In genomic region chr9:136527131-136527530, GRCh38 we compare ENCODE assay signal across 15 cellular contexts. TPM values are rescaled to one million over a fixed set of nuclear protein-coding genes. Genes with fewer than 3 reads are reported as not detected.
DNase-seq lines count a peak whose midpoint lies in the region; ATAC-seq and TF ChIP-seq lines count a peak whose summit lies in the region.
"Had no signal": no experiment of that assay in that cellular context is flagged by ENCODE, and none has a peak within 500 bp of the region (broad histone marks: within the 10 kb centered on the region; RNA-seq: fewer than 3 reads in every experiment).

No MANE protein-coding gene starts in this region.

- no peak overlapping the region for H3K4me2 ChIP-seq in neural progenitor cell

- intact Hi-C loops in heart left ventricle (cut with DNase I) = loop anchor here in 1 of 10 donors (1.0 kb wide), 1 partner anchor 15 kb away; no protein-coding TSS in a partner anchor
- intact Hi-C loops in right cardiac atrium (cut with DNase I) = no loop called here
- intact Hi-C loops in colonic mucosa (cut with DNase I) = no loop called here
- intact Hi-C loops in uterus (cut with DNase I; ENCODE audit: low total_unique reads) = no loop called here

- no peaks in the 10 kb centered on the region for H3K27me3 ChIP-seq in heart left ventricle
- H3K27me3 ChIP-seq in right cardiac atrium (ENCODE audit: control insufficient read depth, insufficient read depth) = no peaks in the 10 kb centered on the region
- H3K27me3 ChIP-seq in colonic mucosa = no peaks in the 10 kb centered on the region
- no peaks in the 10 kb centered on the region for H3K27me3 ChIP-seq in neural progenitor cell
- H3K27me3 ChIP-seq in uterus = no peaks in the 10 kb centered on the region
- H3K27me3 ChIP-seq: cardiac muscle cell had no signal

- peaks cover 20 to 90% (median 65%) of the 10 kb centered on the region in 12 donors for H3K4me1 ChIP-seq in heart left ventricle
- H3K4me1 ChIP-seq in right cardiac atrium (ENCODE audit: control insufficient read depth, insufficient read depth, low read length) = peaks cover 23% of the 10 kb centered on the region
- peaks cover 70% of the 10 kb centered on the region for H3K4me1 ChIP-seq in colonic mucosa
- peaks cover 55% of the 10 kb centered on the region for H3K4me1 ChIP-seq in neural progenitor cell
- peaks cover 0 to 39% of the 10 kb centered on the region in 2 donors for H3K4me1 ChIP-seq in uterus

- peaks cover 46% of the 10 kb centered on the region for H3F3A ChIP-seq in neural progenitor cell (ENCODE audit: low read depth)

- peak overlapping the region in 11 of 12 donors; percentile 56 to 85 (median 73) for H3K27ac ChIP-seq in heart left ventricle
- no peak overlapping the region for H3K27ac ChIP-seq in right cardiac atrium (ENCODE audit: low read length)
- H3K27ac ChIP-seq in colonic mucosa = peak overlapping the region; percentile 85
- H3K27ac ChIP-seq in neural progenitor cell = peak overlapping the region; percentile 78
- peak overlapping the region; percentile 50 to 53 for H3K27ac ChIP-seq in uterus
- H3K27ac ChIP-seq: cardiac muscle cell had no signal

- no peak overlapping the region for H2AFZ ChIP-seq in neural progenitor cell (replicated peaks)

- DNase-seq in heart left ventricle = no peak
- DNase-seq in right cardiac atrium = no peak
- DNase-seq in colonic mucosa = no peak
- DNase-seq in neural progenitor cell (ENCODE audit: low spot score) = no peak
- DNase-seq in uterus = no peak
- no peak for DNase-seq in nephron progenitor cell
- DNase-seq in activated naive CD4-positive, alpha-beta T cell (lab: John Stamatoyannopoulos, UW) = no peak
- DNase-seq in NCI-H2107 (lab: John Stamatoyannopoulos, UW) = no peak
- DNase-seq: effector memory CD8-positive, alpha-beta T cell; immature natural killer cell; KG1; stimulated activated CD4-positive, alpha-beta T cell treated with anti-CD3 and anti-CD28 coated beads, Interleukin-15, amount 100 ng/mL, for 24 hours; T-helper 17 cell had no signal

- TF ChIP-seq CTCF in heart left ventricle (IDR thresholded peaks at IDR 0.05) (no peak), colonic mucosa (IDR thresholded peaks at IDR 0.05) (no peak), neural progenitor cell (IDR thresholded peaks at IDR 0.05) (no peak), uterus (IDR thresholded peaks at IDR 0.05) (no peak), nephron progenitor cell (IDR thresholded peaks at IDR 0.05) (no peak)

- peaks cover 70% of the 10 kb centered on the region for H4K20me1 ChIP-seq in neural progenitor cell (ENCODE audit: low read depth)

- H3K4me3 Mint-ChIP-seq in neural progenitor cell (no peak overlapping the region), nephron progenitor cell (no peak overlapping the region)
- H3K4me3 Mint-ChIP-seq: activated naive CD8-positive, alpha-beta T cell; T-helper 17 cell had no signal

- TF ChIP-seq POLR2A in heart left ventricle (IDR thresholded peaks at IDR 0.05) = no peak
- no peak for TF ChIP-seq POLR2A in uterus (IDR thresholded peaks at IDR 0.05)

- H3K27ac Mint-ChIP-seq in neural progenitor cell = no peak overlapping the region
- no peak overlapping the region for H3K27ac Mint-ChIP-seq in nephron progenitor cell
- H3K27ac Mint-ChIP-seq: activated naive CD8-positive, alpha-beta T cell; T-helper 17 cell had no signal

- no peaks in the 10 kb centered on the region for H3K9me3 Mint-ChIP-seq in neural progenitor cell
- H3K9me3 Mint-ChIP-seq in nephron progenitor cell = no peaks in the 10 kb centered on the region
- H3K9me3 Mint-ChIP-seq: effector memory CD8-positive, alpha-beta T cell; immature natural killer cell had no signal

- peaks cover 0 to 24% (median 15%) of the 10 kb centered on the region in 9 donors for H3K36me3 ChIP-seq in heart left ventricle
- no peaks in the 10 kb centered on the region for H3K36me3 ChIP-seq in colonic mucosa
- no peaks in the 10 kb centered on the region for H3K36me3 ChIP-seq in neural progenitor cell
- H3K36me3 ChIP-seq in uterus = no peaks in the 10 kb centered on the region
- H3K36me3 ChIP-seq: cardiac muscle cell had no signal

- H3K79me2 ChIP-seq in neural progenitor cell (ENCODE audit: low read depth) = peaks cover 82% of the 10 kb centered on the region

- ATAC-seq in heart left ventricle (no peak), right cardiac atrium (no peak)
- ATAC-seq: T-helper 17 cell had no signal

- peak overlapping the region in 4 of 12 donors; percentile 1 to 28 (median 12) for H3K4me3 ChIP-seq in heart left ventricle
- H3K4me3 ChIP-seq in right cardiac atrium (ENCODE audit: low read length) = no peak overlapping the region
- peak overlapping the region; percentile 12 for H3K4me3 ChIP-seq in colonic mucosa
- H3K4me3 ChIP-seq in neural progenitor cell = no peak overlapping the region
- no peak overlapping the region for H3K4me3 ChIP-seq in uterus
- H3K4me3 ChIP-seq: cardiac muscle cell had no signal

- H3K27me3 Mint-ChIP-seq in neural progenitor cell (ENCODE audit: insufficient read depth, low read depth) (no peaks in the 10 kb centered on the region), nephron progenitor cell (ENCODE audit: low read depth, poor library complexity) (no peaks in the 10 kb centered on the region)
- H3K27me3 Mint-ChIP-seq: activated naive CD8-positive, alpha-beta T cell; effector memory CD8-positive, alpha-beta T cell; T-helper 17 cell had no signal

- H3K9me3 ChIP-seq in heart left ventricle = no peaks in the 10 kb centered on the region
- H3K9me3 ChIP-seq in right cardiac atrium (ENCODE audit: control insufficient read depth, low read length) = no peaks in the 10 kb centered on the region
- H3K9me3 ChIP-seq in colonic mucosa = no peaks in the 10 kb centered on the region
- H3K9me3 ChIP-seq in neural progenitor cell (ENCODE audit: low read depth) = no peaks in the 10 kb centered on the region
- no peaks in the 10 kb centered on the region for H3K9me3 ChIP-seq in uterus

- H3K4me1 Mint-ChIP-seq in neural progenitor cell = peaks cover 31% of the 10 kb centered on the region
- peaks cover 39% of the 10 kb centered on the region for H3K4me1 Mint-ChIP-seq in nephron progenitor cell

- H3K36me3 Mint-ChIP-seq in neural progenitor cell = peaks cover 1% of the 10 kb centered on the region
- H3K36me3 Mint-ChIP-seq in nephron progenitor cell (ENCODE audit: low read depth) = no peaks in the 10 kb centered on the region
- H3K36me3 Mint-ChIP-seq: activated naive CD8-positive, alpha-beta T cell; immature natural killer cell had no signal

- H3K9ac ChIP-seq in colonic mucosa (ENCODE audit: low read depth in 2 of 2, low read length in 2 of 2) = peak overlapping the region; percentile 68 to 83
- no peak overlapping the region for H3K9ac ChIP-seq in neural progenitor cell

- 77 to 87% (median 86%) methylated on average over 14 to 20 of the region's 20 CpGs for WGBS in heart left ventricle, 4 donors
- WGBS in right cardiac atrium = 85% methylated on average over 20 of the region's 20 CpGs

RNA-seq across cellular contexts. Expression of gene NOTCH1, which starts 18.7 kb away (rescaled TPM):
- 10 to 100 TPM; 12.1 to 47.3 (median 22.1) TPM for total RNA-seq in heart left ventricle
- polyA plus RNA-seq in heart left ventricle = 10 to 100 TPM in 1 of 2 donors, 1 to 10 TPM in 1; 8.0 to 12.1 TPM
- total RNA-seq in right cardiac atrium = 10 to 100 TPM; 20.4 to 31.9 (median 29.4) TPM
- 10.8 TPM for polyA plus RNA-seq in right cardiac atrium
- 10 to 100 TPM; 49.3 to 99.4 TPM for total RNA-seq in colonic mucosa
- 11.7 and 32.4 TPM in 2 replicates for total RNA-seq in neural progenitor cell (ENCODE audit: low replicate concordance)
- 100 to 1,000 TPM in 1 of 4 donors, 10 to 100 TPM in 3; 19.7 to 109 (median 35.6) TPM for total RNA-seq in uterus

RNA-seq across cellular contexts. Expression of gene SEC16A, which starts 44.3 kb away (rescaled TPM):
- total RNA-seq in heart left ventricle (10 to 100 TPM; 21.1 to 53.3 (median 30.2) TPM), right cardiac atrium (10 to 100 TPM; 24.2 to 35.3 (median 28.6) TPM), colonic mucosa (100 to 1,000 TPM in 1 of 2 donors, 10 to 100 TPM in 1; 66.2 to 104 TPM), neural progenitor cell (ENCODE audit: low replicate concordance) (16.8 and 23.8 TPM in 2 replicates), uterus (10 to 100 TPM; 18.8 to 73.2 (median 35.1) TPM)
- polyA plus RNA-seq in heart left ventricle (10 to 100 TPM; 20.9 to 29.9 TPM), right cardiac atrium (23.1 TPM)
